ENCODE assay signal across 8 cellular contexts in genomic region chr1:165224504-165224903, GRCh38.
"Had no signal": no experiment of that assay in that cellular context is flagged by ENCODE, and none has a peak within 500 bp of the region (broad histone marks: within the 10 kb centered on the region; RNA-seq: fewer than 3 reads in every experiment).

No MANE protein-coding gene starts in this region.

- FAIRE-seq: G401.6, GM12878, GM12891, GM12892, GM18507, GM19239 had no signal

- DNase-seq: GDM1, GF-D8 had no signal

- H3K4me3 ChIP-seq: GM12878 had no signal

- ATAC-seq: GM12878 had no signal
